In genomic region chr11:111565111-111565720, GRCh38 we compare ENCODE assay signal across 8 cellular contexts. TPM values are rescaled to one million over a fixed set of nuclear protein-coding genes. Genes with fewer than 3 reads are reported as not detected.
DNase-seq lines count a peak whose midpoint lies in the region; ATAC-seq and TF ChIP-seq lines count a peak whose summit lies in the region.

No MANE protein-coding gene starts in this region.

- H3K4me1 ChIP-seq in prostate gland (replicated peaks): no peaks in the 10 kb centered on the region

- DNase-seq in ELF-1 (ENCODE audit: low read depth, low spot score) (peak; percentile 65), NCI-H1048 (lab: John Stamatoyannopoulos, UW) (peak; percentile 26), SKM-1 (lab: John Stamatoyannopoulos, UW; ENCODE audit: unreplicated experiment) (peak; percentile 37), glomerular visceral epithelial cell (ENCODE audit: extremely low spot score) (peak; percentile 68), prostate gland (ENCODE audit: low spot score) (peak; percentile 68)
- DNase-seq in activated naive CD4-positive, alpha-beta T cell treated with anti-CD3 and anti-CD28 coated beads, Interleukin-2, amount 50 U/mL, for 16 hours: peak; percentile 58

- TF ChIP-seq CTCF in prostate gland (IDR thresholded peaks at IDR 0.05): peak; percentile 68 to 85 (median 76)

- intact Hi-C loops in prostate gland (cut with DNase I): loop anchor here (2.0 kb wide), 1 partner anchor 276 kb away; no protein-coding TSS in a partner anchor

- WGBS in prostate gland: 73% methylated on average over 4 of the region's 4 CpGs

- no peaks in the 10 kb centered on the region for H3K36me3 ChIP-seq in prostate gland

- no peak overlapping the region for H3K27ac ChIP-seq in prostate gland

- ATAC-seq in HG03565 (IDR thresholded peaks at IDR 0.05; ENCODE audit: unreplicated experiment): no peak
- no peak for ATAC-seq in HG03135 (IDR thresholded peaks at IDR 0.05; ENCODE audit: unreplicated experiment)

- no peaks in the 10 kb centered on the region for H3K9me3 ChIP-seq in prostate gland

- no peak for TF ChIP-seq POLR2A in prostate gland (IDR thresholded peaks at IDR 0.05)

- no peaks in the 10 kb centered on the region for H3K27me3 ChIP-seq in prostate gland (replicated peaks; ENCODE audit: insufficient read depth)

- H3K4me3 ChIP-seq in prostate gland: no peak overlapping the region

RNA-seq across cellular contexts. Expression of gene LAYN, which starts 24.7 kb away (rescaled TPM):
- total RNA-seq in prostate gland: 10 to 100 TPM; 10.6 to 12.8 TPM

RNA-seq across cellular contexts. Expression of gene SIK2, which starts 37.0 kb away (rescaled TPM):
- 10 to 100 TPM; 13.0 to 18.7 TPM for total RNA-seq in prostate gland

RNA-seq across cellular contexts. Expression of gene HOATZ, which starts 50.6 kb away (rescaled TPM):
- total RNA-seq in prostate gland: 1 to 10 TPM in 1 of 2 donors, not detected in 1; 1.0 TPM

RNA-seq across cellular contexts. Expression of gene BTG4, which starts 53.0 kb away (rescaled TPM):
- total RNA-seq in prostate gland: 1 to 10 TPM in 1 of 2 donors, not detected in 1; 3.3 TPM
